ENCODE assay signal across 17 cellular contexts in genomic region chr3:127134887-127135240, GRCh38. TPM values are rescaled to one million over a fixed set of nuclear protein-coding genes. Genes with fewer than 3 reads are reported as not detected.
DNase-seq lines count a peak whose midpoint lies in the region; ATAC-seq and TF ChIP-seq lines count a peak whose summit lies in the region.
"Had no signal": no experiment of that assay in that cellular context is flagged by ENCODE, and none has a peak within 500 bp of the region (broad histone marks: within the 10 kb centered on the region; RNA-seq: fewer than 3 reads in every experiment).

No MANE protein-coding gene starts in this region.

- no peak overlapping the region for H2BK5ac ChIP-seq in mesendoderm (ENCODE audit: low read length)

- BruUV-seq in PC-9 (replicated peaks; lab: Mats Ljungman, UMichigan), result no TSS peak

- H3K4me2 ChIP-seq in mesendoderm (ENCODE audit: low read length) (no peak overlapping the region), Karpas-422 (ENCODE audit: low read depth, low read length, poor library complexity, severe bottlenecking) (no peak overlapping the region), PC-9 (no peak overlapping the region)

- 89% methylated on average over 5 of the region's 5 CpGs for WGBS in HUES64
- no CpG with 5 or more reads among the region's 5 CpGs for WGBS in mesendoderm (ENCODE audit: extremely low coverage, insufficient coverage, low lambda C conversion rate)
- WGBS in stomach, 5 donors, result 63 to 93% (median 84%) methylated on average over 4 to 5 of the region's 5 CpGs

- POLR2A ChIA-PET in PC-9 (lab: Charles Lee; ENCODE audit: unreplicated experiment), result no interaction called here

- peaks cover 73% of the 10 kb centered on the region for H3K4me1 Mint-ChIP-seq in brain

- no peak overlapping the region for H4K8ac ChIP-seq in mesendoderm (ENCODE audit: low read depth, low read length)

- peaks cover 14% of the 10 kb centered on the region for H3K27me3 Mint-ChIP-seq in brain

- H4K20me1 ChIP-seq in Karpas-422 (ENCODE audit: insufficient read depth, low read depth, low read length), result no peaks in the 10 kb centered on the region
- no peaks in the 10 kb centered on the region for H4K20me1 ChIP-seq in PC-9 (ENCODE audit: insufficient read depth)

- peaks cover 11% of the 10 kb centered on the region; the same call in 1 of the 2 replicates for H3K4me1 ChIP-seq in HUES64 (ENCODE audit: insufficient read depth, low read length)
- H3K4me1 ChIP-seq in mesendoderm (ENCODE audit: control insufficient read depth, low read depth, low read length), result no peaks in the 10 kb centered on the region
- peaks cover 13 to 48% (median 39%) of the 10 kb centered on the region in 4 donors for H3K4me1 ChIP-seq in stomach
- no peaks in the 10 kb centered on the region for H3K4me1 ChIP-seq in Karpas-422 (ENCODE audit: low read length)
- H3K4me1 ChIP-seq in PC-9 (replicated peaks; ENCODE audit: insufficient read depth), result no peaks in the 10 kb centered on the region

- H4K5ac ChIP-seq in mesendoderm (ENCODE audit: low read length), result no peak overlapping the region

- H3F3A ChIP-seq in PC-9 (ENCODE audit: insufficient read depth, low read depth), result no peaks in the 10 kb centered on the region

- intact Hi-C loops in stomach (cut with DNase I; ENCODE audit: low total_unique reads) (no loop called here), PC-9 (cut with micrococcal nuclease; ENCODE audit: unreplicated experiment) (no loop called here)

- H3K36me3 ChIP-seq in HUES64 (ENCODE audit: insufficient read depth, low read length), result no peaks in the 10 kb centered on the region
- no peaks in the 10 kb centered on the region for H3K36me3 ChIP-seq in mesendoderm (ENCODE audit: control insufficient read depth, insufficient read depth, low read length)
- no peaks in the 10 kb centered on the region for H3K36me3 ChIP-seq in stomach
- H3K36me3 ChIP-seq in Karpas-422 (ENCODE audit: insufficient read depth, low read length), result no peaks in the 10 kb centered on the region
- H3K36me3 ChIP-seq in PC-9 (ENCODE audit: low read depth), result no peaks in the 10 kb centered on the region
- H3K36me3 ChIP-seq: thyroid gland had no signal

- no peak for ATAC-seq in HG03025 (IDR thresholded peaks at IDR 0.05; ENCODE audit: low FRiP score, unreplicated experiment)

- no peak overlapping the region for H3K4ac ChIP-seq in mesendoderm (ENCODE audit: low read depth, low read length)

- H3K9me3 Mint-ChIP-seq in brain, result peaks cover 0 to 4% (median 0%) of the 10 kb centered on the region in 5 experiments
- H3K9me3 Mint-ChIP-seq: activated naive CD4-positive, alpha-beta T cell treated with anti-CD3 and anti-CD28 coated beads, Interleukin-2, amount 50 U/mL, for 72 hours; CD4-positive, alpha-beta T cell had no signal

- H3K4me3 ChIP-seq in HUES64 (ENCODE audit: low read length), result peak overlapping the region; percentile 43; the same call in 1 of the 2 replicates
- H3K4me3 ChIP-seq in mesendoderm (ENCODE audit: low read length), result no peak overlapping the region
- peak overlapping the region; percentile 11 to 33 (median 27) for H3K4me3 ChIP-seq in stomach
- no peak overlapping the region for H3K4me3 ChIP-seq in Karpas-422 (ENCODE audit: low read length)
- no peak overlapping the region for H3K4me3 ChIP-seq in PC-9

- H3K27ac ChIP-seq in HUES64 (ENCODE audit: low read depth, low read length) (no peak overlapping the region), mesendoderm (ENCODE audit: low read depth, low read length) (no peak overlapping the region), stomach (no peak overlapping the region), Karpas-422 (ENCODE audit: low read length) (no peak overlapping the region), PC-9 (no peak overlapping the region)
- H3K27ac ChIP-seq: epithelial cell of prostate, thyroid gland had no signal

- peaks cover 30% of the 10 kb centered on the region for H3K27me3 ChIP-seq in HUES64 (ENCODE audit: insufficient read depth, low read length)
- H3K27me3 ChIP-seq in mesendoderm (ENCODE audit: insufficient read depth, low read length, poor library complexity), result peaks cover 5% of the 10 kb centered on the region
- peaks cover 0 to 61% (median 28%) of the 10 kb centered on the region in 3 donors for H3K27me3 ChIP-seq in stomach
- H3K27me3 ChIP-seq in Karpas-422 (ENCODE audit: low read length), result no peaks in the 10 kb centered on the region
- H3K27me3 ChIP-seq in PC-9 (ENCODE audit: insufficient read depth, low read depth), result peaks cover 41% of the 10 kb centered on the region
- H3K27me3 ChIP-seq: thyroid gland had no signal

- H3K9me3 ChIP-seq in HUES64 (ENCODE audit: insufficient read depth, low read depth, low read length) (no peaks in the 10 kb centered on the region), stomach (no peaks in the 10 kb centered on the region), Karpas-422 (ENCODE audit: low read length) (no peaks in the 10 kb centered on the region), PC-9 (ENCODE audit: insufficient read depth, low read depth) (no peaks in the 10 kb centered on the region)
- H3K9me3 ChIP-seq: thyroid gland had no signal

- H3K36me3 Mint-ChIP-seq in brain, result no peaks in the 10 kb centered on the region
- H3K36me3 Mint-ChIP-seq: activated naive CD4-positive, alpha-beta T cell treated with anti-CD3 and anti-CD28 coated beads, Interleukin-2, amount 50 U/mL, for 72 hours had no signal

- H3K9me2 ChIP-seq in Karpas-422 (replicated peaks; ENCODE audit: insufficient read depth, low read length), result no peaks in the 10 kb centered on the region
- H3K9me2 ChIP-seq in PC-9 (ENCODE audit: insufficient read depth), result no peaks in the 10 kb centered on the region

- no peak overlapping the region for H3K23ac ChIP-seq in mesendoderm (ENCODE audit: low read length)

- no peak for TF ChIP-seq EP300 in stomach (IDR thresholded peaks at IDR 0.05)

- no peak overlapping the region for H2AK5ac ChIP-seq in mesendoderm (ENCODE audit: low read length)

- TF ChIP-seq POLR2A in stomach (IDR thresholded peaks at IDR 0.05), result no peak

- TF ChIP-seq CTCF in brain (conservative IDR thresholded peaks at IDR 0.05), result no peak
- TF ChIP-seq CTCF in stomach (IDR thresholded peaks at IDR 0.05), result no peak
- TF ChIP-seq CTCF in GM10266 (IDR thresholded peaks at IDR 0.05; ENCODE audit: control insufficient read depth, insufficient read depth, low read depth, missing control alignments), result no peak
- no peak for TF ChIP-seq CTCF in PC-9 (conservative IDR thresholded peaks at IDR 0.05)

- H3K4me3 Mint-ChIP-seq in brain, result peak overlapping the region; percentile 69 to 77 (median 74)
- H3K4me3 Mint-ChIP-seq: CD4-positive, alpha-beta T cell had no signal

- H2AFZ ChIP-seq in Karpas-422 (ENCODE audit: low read length), result no peak overlapping the region
- no peak overlapping the region for H2AFZ ChIP-seq in PC-9

- H3K18ac ChIP-seq in mesendoderm (ENCODE audit: low read length), result no peak overlapping the region

- no peaks in the 10 kb centered on the region for H3K79me1 ChIP-seq in mesendoderm (ENCODE audit: low read length)

- H3K79me2 ChIP-seq in mesendoderm (ENCODE audit: control insufficient read depth, insufficient read depth, low read length), result no peaks in the 10 kb centered on the region
- H3K79me2 ChIP-seq in Karpas-422 (ENCODE audit: low read length), result no peaks in the 10 kb centered on the region
- H3K79me2 ChIP-seq in PC-9 (ENCODE audit: low read depth), result no peaks in the 10 kb centered on the region

- CTCF ChIA-PET in PC-9 (lab: Charles Lee), result no interaction called here

- H2BK15ac ChIP-seq in mesendoderm (replicated peaks; ENCODE audit: low read depth), result no peak overlapping the region

- H3K9ac ChIP-seq in HUES64 (ENCODE audit: low read depth, low read length), result no peak overlapping the region
- H3K9ac ChIP-seq in mesendoderm (ENCODE audit: low read length), result no peak overlapping the region
- H3K9ac ChIP-seq in Karpas-422 (ENCODE audit: low read length), result no peak overlapping the region

- H2BK120ac ChIP-seq in mesendoderm (ENCODE audit: low read depth, low read length), result no peak overlapping the region

- H3K27ac Mint-ChIP-seq in brain, result peak overlapping the region in 4 of 5 experiments; percentile 53 to 96 (median 78)
- H3K27ac Mint-ChIP-seq: CD4-positive, alpha-beta T cell had no signal

- no peak for DNase-seq in mesendoderm
- no peak for DNase-seq in stomach
- no peak for DNase-seq in Karpas-422
- no peak for DNase-seq in GM10266 (ENCODE audit: extremely low spot score)
- DNase-seq in PC-9, result no peak
- DNase-seq: activated T-cell treated with anti-CD3 and anti-CD28 coated beads for 4 hours; CD4-positive, alpha-beta T cell; stimulated activated CD4-positive, alpha-beta T cell treated with anti-CD3 and anti-CD28 coated beads, Interleukin-12 subunit alpha, Interleukin-12 subunit beta, amount 100 ng/mL, for 4 hours; T-helper 2 cell had no signal

- peak overlapping the region; percentile 34 for H3K56ac ChIP-seq in mesendoderm (ENCODE audit: low read length)

RNA-seq across cellular contexts. Expression of gene PRR23E, which starts 58.1 kb away (rescaled TPM):
- polyA plus RNA-seq in HUES64 (2013, experiment 1 of 2), result not detected
- polyA plus RNA-seq in HUES64 (2013, experiment 2 of 2), result not detected
- not detected for polyA plus RNA-seq in brain (ENCODE audit: insufficient read depth, low read depth, low replicate concordance)
- polyA plus RNA-seq in mesendoderm (2013, experiment 1 of 2), result not detected
- polyA plus RNA-seq in mesendoderm (2013, experiment 2 of 2), result not detected
- total RNA-seq in stomach, result not detected
- polyA plus RNA-seq in stomach, result not detected
- not detected in 2 replicates for total RNA-seq in Karpas-422 (2014; rRNA removed; shearing (Covaris generic); ENCODE audit: low replicate concordance)
- not detected in 2 replicates for total RNA-seq in PC-9 (2021)
- total RNA-seq: activated naive CD4-positive, alpha-beta T cell treated with anti-CD3 and anti-CD28 coated beads, Interleukin-2, amount 50 U/mL, for 72 hours; CD4-positive, alpha-beta T cell; Daoy; liver; thyroid gland had no signal
- polyA plus RNA-seq: liver had no signal

Comparison
In these comparisons a context has a peak if more than half of its experiments do, and no peak if none do; other contexts are left out.
1. H3K4me3 ChIP-seq: peak in HUES64 (single experiment) and stomach (4 of 4); none in mesendoderm (single experiment), Karpas-422 (single experiment) and PC-9 (single experiment).